In genomic region chr12:91346827-91347226, GRCh38 we compare ENCODE assay signal across 23 cellular contexts.
"Had no signal": no experiment of that assay in that cellular context is flagged by ENCODE, and none has a peak within 500 bp of the region (broad histone marks: within the 10 kb centered on the region; RNA-seq: fewer than 3 reads in every experiment).

No MANE protein-coding gene starts in this region.

- H3K36me3 ChIP-seq: left ventricle myocardium inferior, ovary, right atrium auricular region, spleen, suprapubic skin, thoracic aorta, tibial artery, upper lobe of left lung, vagina had no signal

- H3K4me1 ChIP-seq: left ventricle myocardium inferior, right atrium auricular region, spleen, suprapubic skin, tibial artery, upper lobe of left lung, vagina had no signal

- H3K27me3 Mint-ChIP-seq: progenitor cell of endocrine pancreas had no signal

- H3K36me3 Mint-ChIP-seq: natural killer cell treated with Interleukin-12 subunit alpha and Interleukin-12 subunit beta and Interleukin-15 and Interleukin-18, amount 100 ng/mL, for 72 hours; stimulated activated effector memory CD8-positive, alpha-beta T cell treated with anti-CD3 and anti-CD28 coated beads, Interleukin-12 subunit alpha, Interleukin-12 subunit beta, amount 100 ng/mL, for 72 hours had no signal

- DNase-seq: islet precursor cell; left ventricle myocardium inferior; mesendoderm; midbrain; mucosa of descending colon; naive thymus-derived CD4-positive, alpha-beta T cell; ovary; spleen; stimulated activated CD4-positive, alpha-beta T cell treated with anti-CD3 and anti-CD28 coated beads, Interleukin-4, amount 100 ng/mL, for 24 hours; stimulated activated naive CD4-positive, alpha-beta T cell; tibial artery; upper lobe of left lung had no signal

- H3K9me3 Mint-ChIP-seq: naive thymus-derived CD4-positive, alpha-beta T cell; natural killer cell treated with Interleukin-12 subunit alpha and Interleukin-12 subunit beta and Interleukin-15 and Interleukin-18, amount 100 ng/mL, for 72 hours; stimulated activated effector memory CD8-positive, alpha-beta T cell treated with anti-CD3 and anti-CD28 coated beads, Interleukin-12 subunit alpha, Interleukin-12 subunit beta, amount 100 ng/mL, for 72 hours had no signal

- H3K27ac ChIP-seq: left ventricle myocardium inferior, ovary, right atrium auricular region, spleen, suprapubic skin, thoracic aorta, tibial artery, upper lobe of left lung, vagina had no signal

- H3K4me1 Mint-ChIP-seq: naive thymus-derived CD4-positive, alpha-beta T cell; stimulated activated effector memory CD8-positive, alpha-beta T cell treated with anti-CD3 and anti-CD28 coated beads, Interleukin-12 subunit alpha, Interleukin-12 subunit beta, amount 100 ng/mL, for 72 hours had no signal

- H3K4me3 Mint-ChIP-seq: naive thymus-derived CD4-positive, alpha-beta T cell; natural killer cell treated with Interleukin-12 subunit alpha and Interleukin-12 subunit beta and Interleukin-15 and Interleukin-18, amount 100 ng/mL, for 72 hours; stimulated activated effector memory CD8-positive, alpha-beta T cell treated with anti-CD3 and anti-CD28 coated beads, Interleukin-12 subunit alpha, Interleukin-12 subunit beta, amount 100 ng/mL, for 72 hours; stimulated activated naive CD8-positive, alpha-beta T cell treated with anti-CD3 and anti-CD28 coated beads, Interleukin-15, Interleukin-2, amounts not matched to agents 100 ng/mL and 50 ng/mL, for 24 hours had no signal

- H3K4me3 ChIP-seq: left ventricle myocardium inferior, lung, mucosa of descending colon, ovary, right atrium auricular region, skin epidermis, spleen, suprapubic skin, thoracic aorta, tibial artery, upper lobe of left lung, vagina had no signal

- H3K27ac Mint-ChIP-seq: naive thymus-derived CD4-positive, alpha-beta T cell; natural killer cell treated with Interleukin-12 subunit alpha and Interleukin-12 subunit beta and Interleukin-15 and Interleukin-18, amount 100 ng/mL, for 72 hours; progenitor cell of endocrine pancreas; stimulated activated effector memory CD8-positive, alpha-beta T cell treated with anti-CD3 and anti-CD28 coated beads, Interleukin-12 subunit alpha, Interleukin-12 subunit beta, amount 100 ng/mL, for 72 hours; stimulated activated naive CD8-positive, alpha-beta T cell treated with anti-CD3 and anti-CD28 coated beads, Interleukin-15, Interleukin-2, amounts not matched to agents 100 ng/mL and 50 ng/mL, for 24 hours had no signal

- H3K9me3 ChIP-seq: left ventricle myocardium inferior, mucosa of descending colon, ovary, right atrium auricular region, spleen, suprapubic skin, thoracic aorta, tibial artery, upper lobe of left lung, vagina had no signal

- H3K27me3 ChIP-seq: ovary, right atrium auricular region, spleen, suprapubic skin, tibial artery, upper lobe of left lung, vagina had no signal

- ATAC-seq: mucosa of descending colon; naive thymus-derived CD4-positive, alpha-beta T cell; natural killer cell treated with Interleukin-12 subunit alpha and Interleukin-12 subunit beta and Interleukin-15 and Interleukin-18, amount 100 ng/mL, for 72 hours; sciatic nerve; stimulated activated effector memory CD8-positive, alpha-beta T cell treated with anti-CD3 and anti-CD28 coated beads, Interleukin-12 subunit alpha, Interleukin-12 subunit beta, amount 100 ng/mL, for 72 hours had no signal
